Comparison of ENCODE assay signal across 23 cellular contexts in the genomic region with DNA sequence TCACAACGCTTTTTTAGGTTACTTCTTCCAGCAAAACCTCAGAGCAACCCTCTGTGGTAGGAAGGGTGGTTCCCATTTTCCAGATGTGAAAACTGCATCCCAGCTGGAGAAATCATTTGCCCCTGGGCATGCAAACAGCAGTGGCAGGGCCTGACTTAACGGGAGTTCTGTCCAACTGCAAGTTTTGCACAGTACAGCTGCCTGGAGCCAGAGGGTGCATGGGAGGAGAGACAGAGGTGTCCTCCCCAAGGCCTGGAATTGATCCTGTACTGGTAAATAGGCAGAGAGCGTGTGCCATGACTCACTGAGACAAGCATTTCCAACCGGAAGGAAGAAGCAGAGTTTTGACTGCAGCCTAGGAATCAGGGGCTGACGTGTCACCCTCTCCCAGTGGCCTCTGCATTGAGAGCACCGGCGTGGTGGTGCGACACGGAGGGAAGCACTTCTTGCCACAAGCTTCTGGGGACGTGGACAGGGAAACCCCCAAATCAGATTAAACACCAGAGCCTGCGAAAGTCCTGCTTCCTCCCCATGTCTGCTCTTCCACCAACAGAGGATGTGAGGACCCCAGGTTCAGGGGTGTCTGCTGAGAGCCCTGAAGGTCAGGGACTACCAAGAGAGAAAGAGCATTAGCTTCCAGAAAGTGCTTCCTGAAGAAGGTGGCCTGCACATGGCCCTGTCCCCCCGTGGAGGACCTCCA. TPM values are rescaled to one million over a fixed set of nuclear protein-coding genes. Genes with fewer than 3 reads are reported as not detected.
DNase-seq lines count a peak whose midpoint lies in the region; FAIRE-seq and TF ChIP-seq lines count a peak whose summit lies in the region.
"Had no signal": no experiment of that assay in that cellular context is flagged by ENCODE, and none has a peak within 500 bp of the region (broad histone marks: within the 10 kb centered on the region; RNA-seq: fewer than 3 reads in every experiment).

No MANE protein-coding gene starts in this region.

- H3K9ac ChIP-seq in adipocyte (ENCODE audit: low read length) = no peak overlapping the region
- no peak overlapping the region for H3K9ac ChIP-seq in kidney (ENCODE audit: low read length in 2 of 2)

- TF ChIP-seq CTCF in MCF 10A (IDR thresholded peaks at IDR 0.05; ENCODE audit: unreplicated experiment) = no peak
- TF ChIP-seq CTCF in breast epithelium (IDR thresholded peaks at IDR 0.05) = no peak
- no peak for TF ChIP-seq CTCF in fibroblast of villous mesenchyme (IDR thresholded peaks at IDR 0.05; ENCODE audit: insufficient read depth, low read depth, low read length)
- TF ChIP-seq CTCF in kidney (IDR thresholded peaks at IDR 0.05; ENCODE audit: borderline replicate concordance, extremely low read depth, insufficient read depth) = no peak
- no peak for TF ChIP-seq CTCF in progenitor cell of endocrine pancreas (IDR thresholded peaks at IDR 0.05; ENCODE audit: unreplicated experiment)

- no peak overlapping the region for H3K27ac Mint-ChIP-seq in MCF 10A (ENCODE audit: low read depth, unreplicated experiment)
- H3K27ac Mint-ChIP-seq in progenitor cell of endocrine pancreas = no peak overlapping the region
- H3K27ac Mint-ChIP-seq: activated naive CD4-positive, alpha-beta T cell treated with anti-CD3 and anti-CD28 coated beads, Interleukin-2, amount 50 U/mL, for 72 hours; CD8-positive, alpha-beta memory T cell had no signal

- FAIRE-seq in frontal cortex (lab: Jason Lieb, UNC) (no peak), kidney (lab: Jason Lieb, UNC) (no peak)
- FAIRE-seq: A204.1 had no signal

- peak; percentile 57 for DNase-seq in MCF 10A (ENCODE audit: unreplicated experiment)
- no peak for DNase-seq in breast epithelium (ENCODE audit: low spot score in 2 of 2)
- DNase-seq in adipocyte (ENCODE audit: low read depth) = peak; percentile 49
- peak; percentile 17 for DNase-seq in fibroblast of villous mesenchyme (ENCODE audit: low read depth)
- no peak for DNase-seq in activated effector memory CD4-positive, alpha-beta T cell treated with anti-CD3 and anti-CD28 coated beads, Interleukin-2, amount 50 U/mL, for 16 hours
- DNase-seq in frontal cortex (ENCODE audit: low spot score in 2 of 2) = no peak
- DNase-seq in kidney = no peak
- DNase-seq in progenitor cell of endocrine pancreas (ENCODE audit: low spot score, unreplicated experiment) = no peak
- DNase-seq: CD8-positive, alpha-beta memory T cell; central memory CD4-positive, alpha-beta T cell; left colon; NCI-H187 treated with DMSO at 0.1 percent for 48 hours; NCI-H526 treated with DMSO at 0.1 percent for 48 hours; ovary; RPMI8226; stomach had no signal

- H3K36me3 ChIP-seq in breast epithelium (no peaks in the 10 kb centered on the region), adipocyte (ENCODE audit: control insufficient read depth, insufficient read depth, low read length, severe bottlenecking) (no peaks in the 10 kb centered on the region), kidney (ENCODE audit: control insufficient read depth in 1 of 2, insufficient read depth in 2 of 2, low read length in 2 of 2) (no peaks in the 10 kb centered on the region)
- H3K36me3 ChIP-seq: ovary, stomach had no signal

- CTCF ChIA-PET in MCF 10A (lab: Yijun Ruan, JAX) = interaction anchor here (0.6 kb wide), 2 partner anchors 54 to 629 kb away, joined by 3 to 4 read pairs; no protein-coding TSS in a partner anchor

- TF ChIP-seq POLR2A in breast epithelium (IDR thresholded peaks at IDR 0.05) = no peak

- no peaks in the 10 kb centered on the region for H3K9me3 Mint-ChIP-seq in MCF 10A (ENCODE audit: unreplicated experiment)
- peaks cover 5% of the 10 kb centered on the region for H3K9me3 Mint-ChIP-seq in progenitor cell of endocrine pancreas (ENCODE audit: low read depth)

- H3K36me3 Mint-ChIP-seq in MCF 10A (ENCODE audit: insufficient read depth, unreplicated experiment) (no peaks in the 10 kb centered on the region), progenitor cell of endocrine pancreas (ENCODE audit: insufficient read depth) (no peaks in the 10 kb centered on the region)
- H3K36me3 Mint-ChIP-seq: CD8-positive, alpha-beta memory T cell had no signal

- H3K27me3 Mint-ChIP-seq in MCF 10A (ENCODE audit: insufficient read depth, unreplicated experiment) (no peaks in the 10 kb centered on the region), progenitor cell of endocrine pancreas (peaks cover 21% of the 10 kb centered on the region)

- intact Hi-C loops in MCF 10A (cut with micrococcal nuclease) (no loop called here), breast epithelium (cut with DNase I; ENCODE audit: low total_unique reads) (no loop called here), kidney (cut with DNase I) (no loop called here)

- no peaks in the 10 kb centered on the region for H3K4me1 ChIP-seq in breast epithelium
- H3K4me1 ChIP-seq in adipocyte (ENCODE audit: control insufficient read depth, insufficient read depth, low read length) = peaks cover 8% of the 10 kb centered on the region
- H3K4me1 ChIP-seq in kidney (ENCODE audit: control insufficient read depth in 1 of 2, insufficient read depth in 1 of 2, low read depth in 1 of 2, low read length in 2 of 2) = no peaks in the 10 kb centered on the region

- POLR2A ChIA-PET in MCF 10A (lab: Yijun Ruan, JAX) = no interaction called here

- H3K27ac ChIP-seq in breast epithelium (no peak overlapping the region), kidney (ENCODE audit: low read depth in 2 of 2, low read length in 2 of 2) (no peak overlapping the region)
- H3K27ac ChIP-seq: hepatocyte, ovary, stomach had no signal

- H3K9me3 ChIP-seq in breast epithelium (peaks cover 0 to 4% of the 10 kb centered on the region in 2 donors), adipocyte (ENCODE audit: control insufficient read depth, low read length) (peaks cover 10% of the 10 kb centered on the region), kidney (ENCODE audit: control insufficient read depth in 1 of 2, low read length in 2 of 2) (peaks cover 0 to 4% of the 10 kb centered on the region in 2 donors)
- H3K9me3 ChIP-seq: ovary had no signal

- H3K4me3 ChIP-seq in breast epithelium (no peak overlapping the region), adipocyte (ENCODE audit: low read length) (no peak overlapping the region), fibroblast of villous mesenchyme (ENCODE audit: low read depth, low read length) (no peak overlapping the region), kidney (ENCODE audit: low read length in 2 of 2) (no peak overlapping the region)
- H3K4me3 ChIP-seq: hepatocyte, ovary, stomach had no signal

- H3K27me3 ChIP-seq in breast epithelium = no peaks in the 10 kb centered on the region
- peaks cover 38% of the 10 kb centered on the region for H3K27me3 ChIP-seq in adipocyte (replicated peaks; ENCODE audit: control insufficient read depth, insufficient read depth, low read length)
- H3K27me3 ChIP-seq: hepatocyte, ovary had no signal

- peaks cover 9% of the 10 kb centered on the region for H3K4me1 Mint-ChIP-seq in MCF 10A (ENCODE audit: insufficient read depth, unreplicated experiment)
- peaks cover 5% of the 10 kb centered on the region for H3K4me1 Mint-ChIP-seq in progenitor cell of endocrine pancreas (ENCODE audit: low read depth)
- H3K4me1 Mint-ChIP-seq: CD8-positive, alpha-beta memory T cell had no signal

- no TSS peak for BruUV-seq in MCF 10A (replicated peaks; lab: Mats Ljungman, UMichigan)

- H3K4me3 Mint-ChIP-seq in MCF 10A (ENCODE audit: unreplicated experiment) (no peak overlapping the region), progenitor cell of endocrine pancreas (ENCODE audit: low read depth) (no peak overlapping the region)
- H3K4me3 Mint-ChIP-seq: CD8-positive, alpha-beta memory T cell had no signal

RNA-seq across cellular contexts. Expression of gene SERPINA4, which starts 19.0 kb away (rescaled TPM):
- total RNA-seq in MCF 10A (2022) = not detected in 2 replicates
- total RNA-seq in breast epithelium = not detected
- not detected in 2 replicates for total RNA-seq in fibroblast of villous mesenchyme
- not detected for total RNA-seq in frontal cortex
- 6.1 TPM for total RNA-seq in kidney
- 28.3 TPM for polyA plus RNA-seq in kidney (ENCODE audit: insufficient read depth, low read depth, low replicate concordance)
- total RNA-seq in progenitor cell of endocrine pancreas = 5.9 and 7.3 TPM in 2 replicates
- total RNA-seq: activated naive CD4-positive, alpha-beta T cell treated with anti-CD3 and anti-CD28 coated beads, Interleukin-2, amount 50 U/mL, for 72 hours; CD8-positive, alpha-beta memory T cell; G401; left colon; LHCN-M2; T-helper 1 cell treated with Interleukin-12 subunit alpha and Interleukin-12 subunit beta and Interleukin-4 antibody, amounts not matched to agents 30 ng/mL and 1 ng/mL, for 36 hours had no signal
- polyA plus RNA-seq: CD8-positive, alpha-beta memory T cell; ovary had no signal

RNA-seq across cellular contexts. Expression of gene SERPINA12, which starts 33.0 kb away (rescaled TPM):
- total RNA-seq in MCF 10A (2022) (not detected in 2 replicates), breast epithelium (not detected), fibroblast of villous mesenchyme (not detected in 2 replicates), frontal cortex (not detected), kidney (not detected), progenitor cell of endocrine pancreas (not detected in 2 replicates)
- not detected for polyA plus RNA-seq in kidney (ENCODE audit: insufficient read depth, low read depth, low replicate concordance)
- total RNA-seq: activated naive CD4-positive, alpha-beta T cell treated with anti-CD3 and anti-CD28 coated beads, Interleukin-2, amount 50 U/mL, for 72 hours; CD8-positive, alpha-beta memory T cell; G401; hepatocyte; left colon; LHCN-M2; mucosa of gallbladder; ovary; stomach; T-helper 1 cell treated with Interleukin-12 subunit alpha and Interleukin-12 subunit beta and Interleukin-4 antibody, amounts not matched to agents 30 ng/mL and 1 ng/mL, for 36 hours had no signal
- polyA plus RNA-seq: CD8-positive, alpha-beta memory T cell; ovary had no signal

RNA-seq across cellular contexts. Expression of gene SERPINA5, which starts 39.0 kb away (rescaled TPM):
- 0.35 TPM in 1 of 2 replicates, not detected in the other for total RNA-seq in MCF 10A (2022)
- 10 to 100 TPM in 2 of 3 donors, 1 to 10 TPM in 1; 4.3 to 32.9 (median 20.6) TPM for total RNA-seq in breast epithelium
- not detected in 2 replicates for total RNA-seq in fibroblast of villous mesenchyme
- not detected for total RNA-seq in frontal cortex
- 85.1 TPM for total RNA-seq in kidney
- 522 TPM for polyA plus RNA-seq in kidney (ENCODE audit: insufficient read depth, low read depth, low replicate concordance)
- 37.7 and 39.5 TPM in 2 replicates for total RNA-seq in progenitor cell of endocrine pancreas
- total RNA-seq: activated naive CD4-positive, alpha-beta T cell treated with anti-CD3 and anti-CD28 coated beads, Interleukin-2, amount 50 U/mL, for 72 hours; CD8-positive, alpha-beta memory T cell; G401; T-helper 1 cell treated with Interleukin-12 subunit alpha and Interleukin-12 subunit beta and Interleukin-4 antibody, amounts not matched to agents 30 ng/mL and 1 ng/mL, for 36 hours had no signal
- polyA plus RNA-seq: CD8-positive, alpha-beta memory T cell had no signal

Comparison
In these comparisons a context has a peak if more than half of its experiments do, and no peak if none do; other contexts are left out.
1. DNase-seq: peak in MCF 10A (single experiment), adipocyte (single experiment) and fibroblast of villous mesenchyme (single experiment); none in breast epithelium (0 of 2), activated effector memory CD4-positive, alpha-beta T cell treated with anti-CD3 and anti-CD28 coated beads, Interleukin-2, amount 50 U/mL, for 16 hours (single experiment), frontal cortex (0 of 2), kidney (single experiment) and progenitor cell of endocrine pancreas (single experiment).